9 cellular contexts compared by ENCODE assay signal in genomic region chr6:85126448-85127178, GRCh38.
DNase-seq lines count a peak whose midpoint lies in the region; ATAC-seq, FAIRE-seq and TF ChIP-seq lines count a peak whose summit lies in the region.
"Had no signal": no experiment of that assay in that cellular context is flagged by ENCODE, and none has a peak within 500 bp of the region (broad histone marks: within the 10 kb centered on the region; RNA-seq: fewer than 3 reads in every experiment).

No MANE protein-coding gene starts in this region.

- WGBS in liver, result 31% methylated on average over 12 of the region's 12 CpGs

- CTCF ChIA-PET in CD8-positive, alpha-beta T cell (lab: Charles Lee), result no interaction called here

- peaks cover 0 to 3% (median 0%) of the 10 kb centered on the region in 4 donors for H3K4me1 ChIP-seq in liver (ENCODE audit: control insufficient read depth in 4 of 4, insufficient read depth in 4 of 4, low read length in 3 of 4)
- H3K4me1 ChIP-seq in CD8-positive, alpha-beta T cell (ENCODE audit: insufficient read depth, low read length), result no peaks in the 10 kb centered on the region

- H3K9me3 ChIP-seq in liver (ENCODE audit: control insufficient read depth in 4 of 4, low read length in 3 of 4), result no peaks in the 10 kb centered on the region
- H3K9me3 ChIP-seq in CD8-positive, alpha-beta T cell (ENCODE audit: low read length), result no peaks in the 10 kb centered on the region

- peak; percentile 87 to 90 for TF ChIP-seq RAD21 in liver (IDR thresholded peaks at IDR 0.05)

- no peaks in the 10 kb centered on the region for H3K4me1 Mint-ChIP-seq in CD8-positive, alpha-beta T cell (ENCODE audit: low read depth)
- H3K4me1 Mint-ChIP-seq: B cell had no signal

- H3K27ac ChIP-seq in liver (ENCODE audit: low read depth in 1 of 2, low read length in 2 of 2), result no peak overlapping the region
- H3K27ac ChIP-seq in CD8-positive, alpha-beta T cell (ENCODE audit: low read depth, low read length), result no peak overlapping the region

- no peak for FAIRE-seq in bronchial epithelial cell (lab: Jason Lieb, UNC)

- POLR2A ChIA-PET in CD8-positive, alpha-beta T cell (lab: Charles Lee), result no interaction called here

- DNase-seq in NCI-H1417 (lab: John Stamatoyannopoulos, UW), result peak in 2 of 3 experiments; percentile 27 to 74
- DNase-seq in NCI-H1417 treated with DMSO at 0.1 percent for 48 hours (lab: John Stamatoyannopoulos, UW), result no peak
- peak; percentile 22 for DNase-seq in GOT3 (lab: John Stamatoyannopoulos, UW)
- peak; percentile 44 for DNase-seq in NAMALWA (ENCODE audit: low spot score)
- DNase-seq in bronchial epithelial cell (ENCODE audit: low read depth), result peak; percentile 31
- no peak for DNase-seq in effector CD8-positive, alpha-beta T cell (lab: John Stamatoyannopoulos, UW)
- no peak for DNase-seq in CD8-positive, alpha-beta T cell

- no peak overlapping the region for H3K9ac ChIP-seq in liver (ENCODE audit: low read depth in 1 of 2, low read length in 2 of 2)

- H3K27me3 Mint-ChIP-seq in CD8-positive, alpha-beta T cell (ENCODE audit: low read depth), result no peaks in the 10 kb centered on the region
- H3K27me3 Mint-ChIP-seq: B cell had no signal

- TF ChIP-seq CTCF in bronchial epithelial cell (IDR thresholded peaks at IDR 0.05; ENCODE audit: insufficient read depth, low read length, severe bottlenecking) (peak; percentile 81), liver (IDR thresholded peaks at IDR 0.05; ENCODE audit: low read depth, low read length, missing input control) (peak; percentile 65)
- TF ChIP-seq CTCF in CD8-positive, alpha-beta T cell (IDR thresholded peaks at IDR 0.05), result no peak

- H3K36me3 ChIP-seq in bronchial epithelial cell (ENCODE audit: control insufficient read depth, insufficient read depth, low read length), result no peaks in the 10 kb centered on the region
- H3K36me3 ChIP-seq in liver (ENCODE audit: control insufficient read depth in 4 of 4, insufficient read depth in 3 of 4, low read depth in 1 of 4, low read length in 3 of 4), result no peaks in the 10 kb centered on the region
- no peaks in the 10 kb centered on the region for H3K36me3 ChIP-seq in CD8-positive, alpha-beta T cell (ENCODE audit: insufficient read depth, low read length)

- ATAC-seq in CD8-positive, alpha-beta T cell, result no peak

- intact Hi-C loops in CD8-positive, alpha-beta T cell (cut with DNase I, micrococcal nuclease), result no loop called here

- no peak overlapping the region for H3K27ac Mint-ChIP-seq in CD8-positive, alpha-beta T cell
- H3K27ac Mint-ChIP-seq: B cell had no signal

- H3K27me3 ChIP-seq in bronchial epithelial cell (ENCODE audit: control insufficient read depth, insufficient read depth, low read length) (peaks cover 3% of the 10 kb centered on the region), liver (ENCODE audit: control insufficient read depth in 4 of 4, insufficient read depth in 4 of 4, low read length in 3 of 4) (peaks cover 0 to 3% (median 1%) of the 10 kb centered on the region in 4 donors)
- H3K27me3 ChIP-seq in CD8-positive, alpha-beta T cell (ENCODE audit: insufficient read depth, low read length), result no peaks in the 10 kb centered on the region

- H3K4me3 ChIP-seq in bronchial epithelial cell (ENCODE audit: low read depth, low read length) (no peak overlapping the region), liver (ENCODE audit: low read depth in 1 of 3, low read length in 3 of 3) (no peak overlapping the region)
- no peak overlapping the region for H3K4me3 ChIP-seq in CD8-positive, alpha-beta T cell (ENCODE audit: low read depth, low read length)

- no peaks in the 10 kb centered on the region for H3K9me3 Mint-ChIP-seq in CD8-positive, alpha-beta T cell

- H3K4me3 Mint-ChIP-seq in CD8-positive, alpha-beta T cell, result no peak overlapping the region
- H3K4me3 Mint-ChIP-seq: B cell had no signal

- no peaks in the 10 kb centered on the region for H3K36me3 Mint-ChIP-seq in CD8-positive, alpha-beta T cell

TF ChIP-seq in liver, 16 proteins besides CTCF, POLR2A, EP300 and RAD21:
- TF ChIP-seq GABPA (IDR thresholded peaks at IDR 0.05 in 1 of 2, conservative IDR thresholded peaks at IDR 0.05 in 1 of 2), result no peak
- no peak for TF ChIP-seq YY1 (IDR thresholded peaks at IDR 0.05)
- TF ChIP-seq MAX (IDR thresholded peaks at IDR 0.05), result no peak
- TF ChIP-seq, protein P1, sequence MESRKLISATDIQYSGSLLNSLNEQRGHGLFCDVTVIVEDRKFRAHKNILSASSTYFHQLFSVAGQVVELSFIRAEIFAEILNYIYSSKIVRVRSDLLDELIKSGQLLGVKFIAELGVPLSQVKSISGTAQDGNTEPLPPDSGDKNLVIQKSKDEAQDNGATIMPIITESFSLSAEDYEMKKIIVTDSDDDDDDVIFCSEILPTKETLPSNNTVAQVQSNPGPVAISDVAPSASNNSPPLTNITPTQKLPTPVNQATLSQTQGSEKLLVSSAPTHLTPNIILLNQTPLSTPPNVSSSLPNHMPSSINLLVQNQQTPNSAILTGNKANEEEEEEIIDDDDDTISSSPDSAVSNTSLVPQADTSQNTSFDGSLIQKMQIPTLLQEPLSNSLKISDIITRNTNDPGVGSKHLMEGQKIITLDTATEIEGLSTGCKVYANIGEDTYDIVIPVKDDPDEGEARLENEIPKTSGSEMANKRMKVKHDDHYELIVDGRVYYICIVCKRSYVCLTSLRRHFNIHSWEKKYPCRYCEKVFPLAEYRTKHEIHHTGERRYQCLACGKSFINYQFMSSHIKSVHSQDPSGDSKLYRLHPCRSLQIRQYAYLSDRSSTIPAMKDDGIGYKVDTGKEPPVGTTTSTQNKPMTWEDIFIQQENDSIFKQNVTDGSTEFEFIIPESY (IDR thresholded peaks at IDR 0.05), result no peak
- no peak for TF ChIP-seq HNF4G (IDR thresholded peaks at IDR 0.05)
- TF ChIP-seq SP1 (IDR thresholded peaks at IDR 0.05), result no peak
- TF ChIP-seq, protein P2, sequence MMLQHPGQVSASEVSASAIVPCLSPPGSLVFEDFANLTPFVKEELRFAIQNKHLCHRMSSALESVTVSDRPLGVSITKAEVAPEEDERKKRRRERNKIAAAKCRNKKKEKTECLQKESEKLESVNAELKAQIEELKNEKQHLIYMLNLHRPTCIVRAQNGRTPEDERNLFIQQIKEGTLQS (IDR thresholded peaks at IDR 0.05), result no peak
- no peak for TF ChIP-seq FOXA2 (IDR thresholded peaks at IDR 0.05)
- TF ChIP-seq RXRA (IDR thresholded peaks at IDR 0.05), result no peak
- no peak for TF ChIP-seq NR2F2 (IDR thresholded peaks at IDR 0.05)
- TF ChIP-seq FOXA1 (IDR thresholded peaks at IDR 0.05), result no peak
- TF ChIP-seq, protein P3, sequence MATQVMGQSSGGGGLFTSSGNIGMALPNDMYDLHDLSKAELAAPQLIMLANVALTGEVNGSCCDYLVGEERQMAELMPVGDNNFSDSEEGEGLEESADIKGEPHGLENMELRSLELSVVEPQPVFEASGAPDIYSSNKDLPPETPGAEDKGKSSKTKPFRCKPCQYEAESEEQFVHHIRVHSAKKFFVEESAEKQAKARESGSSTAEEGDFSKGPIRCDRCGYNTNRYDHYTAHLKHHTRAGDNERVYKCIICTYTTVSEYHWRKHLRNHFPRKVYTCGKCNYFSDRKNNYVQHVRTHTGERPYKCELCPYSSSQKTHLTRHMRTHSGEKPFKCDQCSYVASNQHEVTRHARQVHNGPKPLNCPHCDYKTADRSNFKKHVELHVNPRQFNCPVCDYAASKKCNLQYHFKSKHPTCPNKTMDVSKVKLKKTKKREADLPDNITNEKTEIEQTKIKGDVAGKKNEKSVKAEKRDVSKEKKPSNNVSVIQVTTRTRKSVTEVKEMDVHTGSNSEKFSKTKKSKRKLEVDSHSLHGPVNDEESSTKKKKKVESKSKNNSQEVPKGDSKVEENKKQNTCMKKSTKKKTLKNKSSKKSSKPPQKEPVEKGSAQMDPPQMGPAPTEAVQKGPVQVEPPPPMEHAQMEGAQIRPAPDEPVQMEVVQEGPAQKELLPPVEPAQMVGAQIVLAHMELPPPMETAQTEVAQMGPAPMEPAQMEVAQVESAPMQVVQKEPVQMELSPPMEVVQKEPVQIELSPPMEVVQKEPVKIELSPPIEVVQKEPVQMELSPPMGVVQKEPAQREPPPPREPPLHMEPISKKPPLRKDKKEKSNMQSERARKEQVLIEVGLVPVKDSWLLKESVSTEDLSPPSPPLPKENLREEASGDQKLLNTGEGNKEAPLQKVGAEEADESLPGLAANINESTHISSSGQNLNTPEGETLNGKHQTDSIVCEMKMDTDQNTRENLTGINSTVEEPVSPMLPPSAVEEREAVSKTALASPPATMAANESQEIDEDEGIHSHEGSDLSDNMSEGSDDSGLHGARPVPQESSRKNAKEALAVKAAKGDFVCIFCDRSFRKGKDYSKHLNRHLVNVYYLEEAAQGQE (IDR thresholded peaks at IDR 0.05), result no peak
- no peak for TF ChIP-seq EGR1 (IDR thresholded peaks at IDR 0.05; ENCODE audit: low read depth in 2 of 2)
TF ChIP-seq in liver: peak in this region for 0.

Comparison
In these comparisons a context has a peak if more than half of its experiments do, and no peak if none do; other contexts are left out.
1. DNase-seq: peak in NCI-H1417 (2 of 3), GOT3 (single experiment), NAMALWA (single experiment) and bronchial epithelial cell (single experiment); none in NCI-H1417 treated with DMSO at 0.1 percent for 48 hours (single experiment), effector CD8-positive, alpha-beta T cell (single experiment) and CD8-positive, alpha-beta T cell (0 of 7).